Comparison of ENCODE assay signal across 1 cellular context in the genomic region with DNA sequence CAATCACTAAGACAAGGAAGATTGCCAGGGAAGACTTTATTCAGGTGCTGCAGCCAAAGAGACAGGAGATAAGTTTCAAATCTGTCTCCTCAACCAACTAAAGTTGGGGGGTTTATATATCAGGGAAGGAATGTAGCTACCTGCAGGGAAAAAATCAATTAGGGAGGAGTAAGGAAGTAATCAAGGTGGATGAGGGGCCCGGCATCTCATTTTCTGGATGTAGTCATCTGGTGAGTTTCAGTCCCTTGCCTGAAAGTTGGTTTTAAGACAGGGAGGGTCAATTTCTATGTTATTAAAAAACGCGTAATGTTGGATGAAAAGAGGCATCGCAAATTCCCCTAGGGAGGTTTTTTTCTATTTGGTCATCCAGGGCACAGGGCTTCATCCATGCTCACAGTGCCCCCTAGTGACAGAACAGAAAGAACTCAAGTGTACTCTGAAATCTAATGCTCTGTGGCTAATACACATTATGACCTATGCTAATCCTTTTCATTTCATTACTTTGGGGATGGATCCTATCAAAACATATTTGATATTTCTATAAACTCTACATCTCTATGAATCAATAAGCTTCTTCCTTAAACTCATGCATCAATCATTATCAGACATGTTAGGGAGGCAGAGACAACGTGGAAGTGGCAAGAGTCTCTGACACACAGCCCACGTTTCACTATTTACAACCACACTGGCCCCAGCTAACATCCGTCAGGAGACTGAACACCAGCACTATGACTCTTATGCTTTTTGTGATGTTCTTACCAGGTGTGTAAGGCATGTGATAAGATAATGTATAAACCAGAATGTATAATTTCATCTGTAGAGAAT.
TF ChIP-seq lines count a peak whose summit lies in the region.

No MANE protein-coding gene starts in this region.

TF ChIP-seq in liver, 16 proteins besides CTCF, POLR2A, EP300 and RAD21 (continued from another document):
- TF ChIP-seq, protein P1, sequence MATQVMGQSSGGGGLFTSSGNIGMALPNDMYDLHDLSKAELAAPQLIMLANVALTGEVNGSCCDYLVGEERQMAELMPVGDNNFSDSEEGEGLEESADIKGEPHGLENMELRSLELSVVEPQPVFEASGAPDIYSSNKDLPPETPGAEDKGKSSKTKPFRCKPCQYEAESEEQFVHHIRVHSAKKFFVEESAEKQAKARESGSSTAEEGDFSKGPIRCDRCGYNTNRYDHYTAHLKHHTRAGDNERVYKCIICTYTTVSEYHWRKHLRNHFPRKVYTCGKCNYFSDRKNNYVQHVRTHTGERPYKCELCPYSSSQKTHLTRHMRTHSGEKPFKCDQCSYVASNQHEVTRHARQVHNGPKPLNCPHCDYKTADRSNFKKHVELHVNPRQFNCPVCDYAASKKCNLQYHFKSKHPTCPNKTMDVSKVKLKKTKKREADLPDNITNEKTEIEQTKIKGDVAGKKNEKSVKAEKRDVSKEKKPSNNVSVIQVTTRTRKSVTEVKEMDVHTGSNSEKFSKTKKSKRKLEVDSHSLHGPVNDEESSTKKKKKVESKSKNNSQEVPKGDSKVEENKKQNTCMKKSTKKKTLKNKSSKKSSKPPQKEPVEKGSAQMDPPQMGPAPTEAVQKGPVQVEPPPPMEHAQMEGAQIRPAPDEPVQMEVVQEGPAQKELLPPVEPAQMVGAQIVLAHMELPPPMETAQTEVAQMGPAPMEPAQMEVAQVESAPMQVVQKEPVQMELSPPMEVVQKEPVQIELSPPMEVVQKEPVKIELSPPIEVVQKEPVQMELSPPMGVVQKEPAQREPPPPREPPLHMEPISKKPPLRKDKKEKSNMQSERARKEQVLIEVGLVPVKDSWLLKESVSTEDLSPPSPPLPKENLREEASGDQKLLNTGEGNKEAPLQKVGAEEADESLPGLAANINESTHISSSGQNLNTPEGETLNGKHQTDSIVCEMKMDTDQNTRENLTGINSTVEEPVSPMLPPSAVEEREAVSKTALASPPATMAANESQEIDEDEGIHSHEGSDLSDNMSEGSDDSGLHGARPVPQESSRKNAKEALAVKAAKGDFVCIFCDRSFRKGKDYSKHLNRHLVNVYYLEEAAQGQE (IDR thresholded peaks at IDR 0.05): no peak
- no peak for TF ChIP-seq FOXA1 (IDR thresholded peaks at IDR 0.05)
- TF ChIP-seq YY1 (IDR thresholded peaks at IDR 0.05): no peak
- no peak for TF ChIP-seq TAF1 (conservative IDR thresholded peaks at IDR 0.05)
- no peak for TF ChIP-seq JUND (IDR thresholded peaks at IDR 0.05)
- TF ChIP-seq, protein P2, sequence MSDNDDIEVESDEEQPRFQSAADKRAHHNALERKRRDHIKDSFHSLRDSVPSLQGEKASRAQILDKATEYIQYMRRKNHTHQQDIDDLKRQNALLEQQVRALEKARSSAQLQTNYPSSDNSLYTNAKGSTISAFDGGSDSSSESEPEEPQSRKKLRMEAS (IDR thresholded peaks at IDR 0.05): no peak
- TF ChIP-seq, protein P3, sequence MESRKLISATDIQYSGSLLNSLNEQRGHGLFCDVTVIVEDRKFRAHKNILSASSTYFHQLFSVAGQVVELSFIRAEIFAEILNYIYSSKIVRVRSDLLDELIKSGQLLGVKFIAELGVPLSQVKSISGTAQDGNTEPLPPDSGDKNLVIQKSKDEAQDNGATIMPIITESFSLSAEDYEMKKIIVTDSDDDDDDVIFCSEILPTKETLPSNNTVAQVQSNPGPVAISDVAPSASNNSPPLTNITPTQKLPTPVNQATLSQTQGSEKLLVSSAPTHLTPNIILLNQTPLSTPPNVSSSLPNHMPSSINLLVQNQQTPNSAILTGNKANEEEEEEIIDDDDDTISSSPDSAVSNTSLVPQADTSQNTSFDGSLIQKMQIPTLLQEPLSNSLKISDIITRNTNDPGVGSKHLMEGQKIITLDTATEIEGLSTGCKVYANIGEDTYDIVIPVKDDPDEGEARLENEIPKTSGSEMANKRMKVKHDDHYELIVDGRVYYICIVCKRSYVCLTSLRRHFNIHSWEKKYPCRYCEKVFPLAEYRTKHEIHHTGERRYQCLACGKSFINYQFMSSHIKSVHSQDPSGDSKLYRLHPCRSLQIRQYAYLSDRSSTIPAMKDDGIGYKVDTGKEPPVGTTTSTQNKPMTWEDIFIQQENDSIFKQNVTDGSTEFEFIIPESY (IDR thresholded peaks at IDR 0.05): no peak
